In genomic region chr22:17629646-17630045, GRCh38 we compare ENCODE assay signal across 9 cellular contexts. TPM values are rescaled to one million over a fixed set of nuclear protein-coding genes. Genes with fewer than 3 reads are reported as not detected.
DNase-seq lines count a peak whose midpoint lies in the region; FAIRE-seq and TF ChIP-seq lines count a peak whose summit lies in the region.
"Had no signal": no experiment of that assay in that cellular context is flagged by ENCODE, and none has a peak within 500 bp of the region (broad histone marks: within the 10 kb centered on the region; RNA-seq: fewer than 3 reads in every experiment).

No MANE protein-coding gene starts in this region.

- no peak overlapping the region for H2BK15ac ChIP-seq in H1 (ENCODE audit: low read length)

- WGBS in H1 (ENCODE audit: extremely low coverage in 1 of 2, insufficient coverage in 1 of 2, insufficient read length in 1 of 2, insufficient replicate concordance in 2 of 2, low coverage in 1 of 2, low lambda C conversion rate in 2 of 2, missing lambda C conversion rate in 1 of 2), 2 experiments: 93% methylated on average over 7 of the region's 7 CpGs; no CpG with 5 or more reads in 1 of the 2 experiments

- no peak for FAIRE-seq in H1 (lab: Jason Lieb, UNC)

- no peaks in the 10 kb centered on the region for H3K9me3 Mint-ChIP-seq in Caco-2 (ENCODE audit: unreplicated experiment)

- no TSS peak for BruUV-seq in Caco-2 (replicated peaks; lab: Mats Ljungman, UMichigan)

- H3K18ac ChIP-seq in H1 (ENCODE audit: extremely low read depth, low read length): no peak overlapping the region

- TF ChIP-seq EP300 in H1 (IDR thresholded peaks at IDR 0.05; ENCODE audit: borderline replicate concordance in 1 of 2, low read depth in 2 of 2, low read length in 2 of 2): no peak

- H2BK20ac ChIP-seq in H1 (ENCODE audit: low read length): no peak overlapping the region

- TF ChIP-seq RAD21 in H1 (IDR thresholded peaks at IDR 0.05 in 1 of 2, conservative IDR thresholded peaks at IDR 0.05 in 1 of 2; ENCODE audit: low read depth in 2 of 2, low read length in 2 of 2): no peak

- H3K23ac ChIP-seq in H1 (ENCODE audit: insufficient read length): no peak overlapping the region

- POLR2A ChIA-PET in Caco-2 (lab: Charles Lee): no interaction called here
- POLR2A ChIA-PET in H1 (lab: Charles Lee; ENCODE audit: partially characterized antibody): interaction anchor here (0.8 to 0.9 kb wide), 3 partner anchors 9 to 92 kb away, joined by 3 to 8 read pairs (median 4); partner anchors contain the start of gene BCL2L13

- H3K79me2 ChIP-seq in H1 (ENCODE audit: control insufficient read depth in 1 of 2, insufficient read depth in 2 of 2, low read length in 2 of 2) (peaks cover 3 to 31% of the 10 kb centered on the region in 2 experiments; a peak in 3 of 4 replicates), osteoblast (ENCODE audit: insufficient read depth, low read length) (peaks cover 39% of the 10 kb centered on the region)

- H4K5ac ChIP-seq in H1 (ENCODE audit: insufficient read length, low read depth, low read length): no peak overlapping the region

- no peak overlapping the region for H4K8ac ChIP-seq in H1 (ENCODE audit: extremely low read depth, insufficient read depth, low read length)

- H3K9me3 ChIP-seq in Caco-2: no peaks in the 10 kb centered on the region
- no peaks in the 10 kb centered on the region for H3K9me3 ChIP-seq in H1 (ENCODE audit: insufficient read depth in 2 of 2, low read depth in 1 of 2, low read length in 1 of 2)
- H3K9me3 ChIP-seq in osteoblast (ENCODE audit: low read depth, low read length): no peaks in the 10 kb centered on the region

- intact Hi-C loops in Caco-2 (cut with micrococcal nuclease; ENCODE audit: unreplicated experiment): loop anchor here (5.0 kb wide), 1 partner anchor 72 kb away; no protein-coding TSS in a partner anchor

- peak overlapping the region; percentile 89 for H3K27ac Mint-ChIP-seq in Caco-2 (ENCODE audit: unreplicated experiment)

- peaks cover 2% of the 10 kb centered on the region; the same call in 1 of the 2 replicates for H3K79me1 ChIP-seq in H1 (ENCODE audit: low read depth, low read length)

- H3K9ac ChIP-seq in H1 (replicated peaks in 1 of 4; ENCODE audit: extremely low read depth in 1 of 4, low read depth in 3 of 4, low read length in 3 of 4): no peak overlapping the region

- H2AFZ ChIP-seq in H1 (ENCODE audit: low read length) (no peak overlapping the region), osteoblast (ENCODE audit: low read length) (no peak overlapping the region)

- peaks cover 17% of the 10 kb centered on the region for H3K4me1 Mint-ChIP-seq in Caco-2 (ENCODE audit: low read depth, unreplicated experiment)

- peaks cover 33% of the 10 kb centered on the region for H3K4me1 ChIP-seq in Caco-2
- no peaks in the 10 kb centered on the region for H3K4me1 ChIP-seq in H1 (replicated peaks in 1 of 4; ENCODE audit: control insufficient read depth in 3 of 4, insufficient read depth in 4 of 4, low read length in 3 of 4)
- peaks cover 23% of the 10 kb centered on the region for H3K4me1 ChIP-seq in osteoblast (ENCODE audit: insufficient read depth, low read length)

- TF ChIP-seq POLR2A in H1 (IDR thresholded peaks at IDR 0.05; ENCODE audit: control extremely low read depth in 1 of 2, low read depth in 2 of 2, low read length in 2 of 2): no peak

- H4K91ac ChIP-seq in H1 (replicated peaks; ENCODE audit: insufficient read length, low read length): no peak overlapping the region

- no peak for TF ChIP-seq CTCF in Caco-2 (IDR thresholded peaks at IDR 0.05; ENCODE audit: insufficient read depth in 1 of 2, low read depth in 1 of 2, low read length in 1 of 2, severe bottlenecking in 1 of 2, unreplicated experiment in 1 of 2)
- TF ChIP-seq CTCF in H1 (IDR thresholded peaks at IDR 0.05; ENCODE audit: control extremely low read depth in 1 of 3, insufficient read depth in 1 of 3, low read depth in 1 of 3, low read length in 3 of 3): no peak
- TF ChIP-seq CTCF in osteoblast (IDR thresholded peaks at IDR 0.05; ENCODE audit: extremely low read depth, low read depth, low read length): no peak

- H3K56ac ChIP-seq in H1 (replicated peaks; ENCODE audit: insufficient read length, low read depth, low read length): no peak overlapping the region

- H3K23me2 ChIP-seq in H1 (ENCODE audit: low read depth, low read length): peaks cover 4% of the 10 kb centered on the region; the same call in 1 of the 2 replicates

- H3K27me3 ChIP-seq in Caco-2 (replicated peaks; ENCODE audit: control insufficient read depth, insufficient read depth, low read length) (no peaks in the 10 kb centered on the region), H1 (replicated peaks in 1 of 4; ENCODE audit: control insufficient read depth in 3 of 4, extremely low read depth in 1 of 4, insufficient read depth in 3 of 4, low read length in 3 of 4) (no peaks in the 10 kb centered on the region), osteoblast (ENCODE audit: insufficient read depth, low read length) (no peaks in the 10 kb centered on the region)

- no peak overlapping the region for H2BK5ac ChIP-seq in H1 (ENCODE audit: low read depth, low read length)

- DNase-seq in Caco-2 (no peak), NAMALWA (ENCODE audit: low spot score) (peak; percentile 15), H1 (ENCODE audit: low read depth in 1 of 2, low spot score in 2 of 2) (no peak), osteoblast (ENCODE audit: insufficient read length, low spot score, missing footprints) (no peak), LoVo (ENCODE audit: low spot score) (no peak), NCI-H510A (lab: John Stamatoyannopoulos, UW) (no peak), hepatic stellate cell (ENCODE audit: low spot score) (no peak), NCI-H526 (lab: John Stamatoyannopoulos, UW) (no peak)
- DNase-seq: NCI-H2171 had no signal

- H2BK120ac ChIP-seq in H1 (replicated peaks; ENCODE audit: low read depth, low read length): no peak overlapping the region

- no peaks in the 10 kb centered on the region for H3K27me3 Mint-ChIP-seq in Caco-2 (ENCODE audit: insufficient read depth, unreplicated experiment)

- H3K4me2 ChIP-seq in H1 (ENCODE audit: insufficient read depth in 1 of 2, low read depth in 2 of 2, low read length in 2 of 2) (peak overlapping the region in 1 of 2 experiments; percentile 82; a peak in 2 of 4 replicates), osteoblast (ENCODE audit: insufficient read depth, low read length) (peak overlapping the region; percentile 97)

- no peaks in the 10 kb centered on the region for H3K36me3 ChIP-seq in Caco-2 (ENCODE audit: control insufficient read depth, insufficient read depth, low read length)
- H3K36me3 ChIP-seq in H1 (ENCODE audit: control insufficient read depth in 2 of 4, insufficient read depth in 4 of 4, low read length in 3 of 4): no peaks in the 10 kb centered on the region
- no peaks in the 10 kb centered on the region for H3K36me3 ChIP-seq in osteoblast (ENCODE audit: insufficient read depth, low read length)

- no peak overlapping the region for H2AK5ac ChIP-seq in H1 (ENCODE audit: low read depth, low read length)

- no peak overlapping the region; the same call in 1 of the 2 replicates for H3K4me3 ChIP-seq in Caco-2 (ENCODE audit: low read depth, low read length)
- peak overlapping the region in 1 of 4 experiments; percentile 88; a peak in 5 of 8 replicates for H3K4me3 ChIP-seq in H1 (ENCODE audit: extremely low read depth in 1 of 4, insufficient read depth in 2 of 4, low read depth in 3 of 4, low read length in 4 of 4)
- no peak overlapping the region for H3K4me3 ChIP-seq in osteoblast (ENCODE audit: insufficient read depth, low read length)

- H3K4ac ChIP-seq in H1 (replicated peaks; ENCODE audit: insufficient read length, low read depth, low read length): no peak overlapping the region

- H2BK12ac ChIP-seq in H1 (ENCODE audit: low read depth, low read length): 0 out of 2 replicates have a peak overlapping the region, but pooled peaks have one; percentile 39

- peak overlapping the region; percentile 86 for H3K4me3 Mint-ChIP-seq in Caco-2 (ENCODE audit: unreplicated experiment)

- H3K27ac ChIP-seq in H1 (ENCODE audit: low read depth, low read length) (no peak overlapping the region), osteoblast (ENCODE audit: low read depth, low read length) (peak overlapping the region; percentile 99)

- H3K14ac ChIP-seq in H1 (ENCODE audit: insufficient read length): no peak overlapping the region

- H3K36me3 Mint-ChIP-seq in Caco-2 (ENCODE audit: insufficient read depth, unreplicated experiment): peaks cover 42% of the 10 kb centered on the region

- H4K20me1 ChIP-seq in H1 (replicated peaks in 1 of 2; ENCODE audit: control insufficient read depth in 1 of 2, insufficient read depth in 2 of 2, low read length in 2 of 2) (no peaks in the 10 kb centered on the region), osteoblast (ENCODE audit: insufficient read depth, low read length) (peaks cover 9% of the 10 kb centered on the region)

- CTCF ChIA-PET in Caco-2 (lab: Charles Lee) (no interaction called here), H1 (lab: Charles Lee; ENCODE audit: partially characterized antibody) (no interaction called here)

TF ChIP-seq in H1, 55 proteins besides CTCF, POLR2A, EP300 and RAD21:
- TF ChIP-seq PHF8 (conservative IDR thresholded peaks at IDR 0.05; ENCODE audit: low read depth, low read length): no peak
- TF ChIP-seq YY1 (IDR thresholded peaks at IDR 0.05; ENCODE audit: low read depth, low read length): no peak
- no peak for TF ChIP-seq SAP30 (IDR thresholded peaks at IDR 0.05; ENCODE audit: insufficient read depth, insufficient replicate concordance, low read length)
TF ChIP-seq in H1: peak in this region for 0.

RNA-seq across cellular contexts. Expression of gene ATP6V1E1, which starts 1.1 kb away (rescaled TPM):
- total RNA-seq in Caco-2 (2022): 139 and 147 TPM in 2 replicates
- 87.3 and 88.1 TPM in 2 replicates for total RNA-seq in H1 (2021; fragmentation: NEBNext Ultra II Directional; extraction: Animal tissue kit (Norgen Biotek cat#: 25700))
- 49.3 and 80.4 TPM in 2 replicates for polyA plus RNA-seq in H1 (2011; rRNA removed)
- polyA plus RNA-seq in H1 (2011; cell fraction: cytosol; rRNA removed): 66.5 TPM
- 41.6 TPM for polyA plus RNA-seq in H1 (2011; cell fraction: nucleus; rRNA removed)
- 89.0 to 112 TPM (median 92.9 TPM) in 4 replicates for polyA plus RNA-seq in H1 (2012, experiment 1 of 2)
- 23.3 TPM for polyA plus RNA-seq in H1 (2012, experiment 2 of 2)
- polyA plus RNA-seq in H1 (2013, experiment 1 of 2): 84.5 TPM
- polyA plus RNA-seq in H1 (2013, experiment 2 of 2): 88.9 TPM
- polyA minus RNA-seq in H1 (2011; rRNA and poly(A)+ RNA removed): 72.0 and 72.8 TPM in 2 replicates
- 33.8 TPM for polyA minus RNA-seq in H1 (2011; cell fraction: cytosol; rRNA and poly(A)+ RNA removed)
- 26.7 TPM for polyA minus RNA-seq in H1 (2011; cell fraction: nucleus; rRNA and poly(A)+ RNA removed)
- total RNA-seq in osteoblast: 120 and 147 TPM in 2 replicates

RNA-seq across cellular contexts. Expression of gene BCL2L13, which starts 8.9 kb away (rescaled TPM):
- total RNA-seq in Caco-2 (2022) (33.7 and 34.3 TPM in 2 replicates), osteoblast (82.2 and 86.5 TPM in 2 replicates)
- 34.8 and 35.0 TPM in 2 replicates for total RNA-seq in H1 (2021; fragmentation: NEBNext Ultra II Directional; extraction: Animal tissue kit (Norgen Biotek cat#: 25700))
- polyA plus RNA-seq in H1 (2011; rRNA removed): 17.5 and 20.7 TPM in 2 replicates
- polyA plus RNA-seq in H1 (2011; cell fraction: cytosol; rRNA removed): 25.8 TPM
- polyA plus RNA-seq in H1 (2011; cell fraction: nucleus; rRNA removed): 17.6 TPM
- 20.9 to 24.3 TPM (median 22.9 TPM) in 4 replicates for polyA plus RNA-seq in H1 (2012, experiment 1 of 2)
- polyA plus RNA-seq in H1 (2012, experiment 2 of 2): 12.5 TPM
- polyA plus RNA-seq in H1 (2013, experiment 1 of 2): 18.5 TPM
- polyA plus RNA-seq in H1 (2013, experiment 2 of 2): 18.3 TPM
- 31.9 and 40.7 TPM in 2 replicates for polyA minus RNA-seq in H1 (2011; rRNA and poly(A)+ RNA removed)
- polyA minus RNA-seq in H1 (2011; cell fraction: cytosol; rRNA and poly(A)+ RNA removed): 24.0 TPM
- polyA minus RNA-seq in H1 (2011; cell fraction: nucleus; rRNA and poly(A)+ RNA removed): 18.7 TPM
